8 cellular contexts compared by ENCODE assay signal in genomic region chr16:54936979-54937672, GRCh38. TPM values are rescaled to one million over a fixed set of nuclear protein-coding genes. Genes with fewer than 3 reads are reported as not detected.
DNase-seq lines count a peak whose midpoint lies in the region; ATAC-seq and TF ChIP-seq lines count a peak whose summit lies in the region.

No MANE protein-coding gene starts in this region.

- POLR2A ChIA-PET in HEK293T (lab: Yijun Ruan, JAX), result no interaction called here

- no peaks in the 10 kb centered on the region for H3K9me3 Mint-ChIP-seq in T-helper 2 cell treated with Interferon-gamma antibody and Interleukin-4, amounts not matched to agents 5 μg/mL and 100 μg/mL, for 36 hours

- 1 to 7% (median 4%) methylated on average over 23 to 39 of the region's 39 CpGs for WGBS in heart left ventricle, 4 donors

- H3K4me1 ChIP-seq in heart left ventricle (peaks cover 0 to 45% (median 22%) of the 10 kb centered on the region in 12 donors), gastrocnemius medialis (peaks cover 8 to 25% of the 10 kb centered on the region in 2 donors)

- H3K9me3 ChIP-seq in heart left ventricle (no peaks in the 10 kb centered on the region), gastrocnemius medialis (no peaks in the 10 kb centered on the region)

- H3K27me3 Mint-ChIP-seq in T-helper 2 cell treated with Interferon-gamma antibody and Interleukin-4, amounts not matched to agents 5 μg/mL and 100 μg/mL, for 36 hours (ENCODE audit: low read depth), result peaks cover 87% of the 10 kb centered on the region

- TF ChIP-seq POLR2A in heart left ventricle (IDR thresholded peaks at IDR 0.05) (no peak), gastrocnemius medialis (IDR thresholded peaks at IDR 0.05) (no peak)

- peak; percentile 49 for TF ChIP-seq CTCF in GM12875 (IDR thresholded peaks at IDR 0.05; ENCODE audit: borderline replicate concordance, insufficient read depth, low read depth, low read length)
- TF ChIP-seq CTCF in heart left ventricle (IDR thresholded peaks at IDR 0.05), result peak; percentile 50 to 84 (median 66)
- TF ChIP-seq CTCF in gastrocnemius medialis (IDR thresholded peaks at IDR 0.05 in 4 of 5, conservative IDR thresholded peaks at IDR 0.05 in 1 of 5), result peak in 3 of 5 experiments; percentile 36 to 51 (median 46)

- H3K27ac ChIP-seq in heart left ventricle (peak overlapping the region; percentile 26 to 96 (median 69)), gastrocnemius medialis (peak overlapping the region in 2 of 4 donors; percentile 1 to 42)

- H3K27me3 ChIP-seq in heart left ventricle (peaks cover 12 to 98% (median 67%) of the 10 kb centered on the region in 9 donors), gastrocnemius medialis (peaks cover 81 to 93% (median 91%) of the 10 kb centered on the region in 3 donors)

- in situ Hi-C loops in gastrocnemius medialis (cut with MboI; ENCODE audit: low sequenced_read_pairs in 4 of 4), result loop anchor here in 1 of 4 donors (25.0 kb wide), 2 partner anchors 650 to 750 kb away; partner anchors contain the start of gene IRX3

- intact Hi-C loops in heart left ventricle (cut with DNase I), result loop anchor here in 8 of 10 donors (2.0 to 10.0 kb wide), 15 partner anchors 282 to 1392 kb away; partner anchors contain the start of gene IRX6 (in 7 of the 8)
- intact Hi-C loops in gastrocnemius medialis (cut with DNase I; ENCODE audit: low total_unique reads), result loop anchor here (5.0 to 10.0 kb wide), 2 partner anchors 318 to 990 kb away; no protein-coding TSS in a partner anchor

- H3K4me1 Mint-ChIP-seq in T-helper 2 cell treated with Interferon-gamma antibody and Interleukin-4, amounts not matched to agents 5 μg/mL and 100 μg/mL, for 36 hours (ENCODE audit: low read depth), result peaks cover 6% of the 10 kb centered on the region

- peaks cover 11% of the 10 kb centered on the region for H3K36me3 Mint-ChIP-seq in T-helper 2 cell treated with Interferon-gamma antibody and Interleukin-4, amounts not matched to agents 5 μg/mL and 100 μg/mL, for 36 hours (ENCODE audit: low read depth)

- H3K4me3 ChIP-seq in GM12875 (ENCODE audit: low read depth, low read length) (peak overlapping the region; percentile 19), heart left ventricle (peak overlapping the region; percentile 15 to 86 (median 72)), gastrocnemius medialis (peak overlapping the region; percentile 31 to 52 (median 40))

- peaks cover 0 to 10% (median 0%) of the 10 kb centered on the region in 9 donors for H3K36me3 ChIP-seq in heart left ventricle
- no peaks in the 10 kb centered on the region for H3K36me3 ChIP-seq in gastrocnemius medialis

- CTCF ChIA-PET in HEK293T (lab: Yijun Ruan, JAX), result no interaction called here

- H3K4me3 Mint-ChIP-seq in T-helper 2 cell treated with Interferon-gamma antibody and Interleukin-4, amounts not matched to agents 5 μg/mL and 100 μg/mL, for 36 hours, result peak overlapping the region; percentile 56

- DNase-seq in T-helper 2 cell treated with Interferon-gamma antibody and Interleukin-4, amounts not matched to agents 5 μg/mL and 100 μg/mL, for 36 hours (ENCODE audit: low spot score), result no peak
- DNase-seq in heart left ventricle, result peak in 4 of 5 donors; percentile 48 to 69 (median 62)
- DNase-seq in gastrocnemius medialis, result no peak
- no peak for DNase-seq in NCI-H1092 treated with DMSO at 0.1 percent for 48 hours (lab: John Stamatoyannopoulos, UW)
- no peak for DNase-seq in HEK293T (ENCODE audit: extremely low spot score)

- peak; percentile 25 to 74 (median 52) for ATAC-seq in heart left ventricle
- peak; percentile 18 to 30 for ATAC-seq in gastrocnemius medialis
- no peak for ATAC-seq in HG03045 (IDR thresholded peaks at IDR 0.05; ENCODE audit: unreplicated experiment)
- ATAC-seq in GM21360 (IDR thresholded peaks at IDR 0.05; ENCODE audit: unreplicated experiment), result no peak

- H3K27ac Mint-ChIP-seq in T-helper 2 cell treated with Interferon-gamma antibody and Interleukin-4, amounts not matched to agents 5 μg/mL and 100 μg/mL, for 36 hours, result peak overlapping the region; percentile 74

TF ChIP-seq in HEK293T, 16 proteins besides CTCF, POLR2A, EP300 and RAD21:
- TF ChIP-seq SP1 (IDR thresholded peaks at IDR 0.05) (no peak), HDGF (IDR thresholded peaks at IDR 0.05; ENCODE audit: borderline replicate concordance) (no peak), FOXA1 (IDR thresholded peaks at IDR 0.05) (no peak), ZNF384 (IDR thresholded peaks at IDR 0.05) (no peak), LEF1 (IDR thresholded peaks at IDR 0.05; ENCODE audit: borderline replicate concordance) (no peak), ELF4 (IDR thresholded peaks at IDR 0.05) (no peak), NFRKB (IDR thresholded peaks at IDR 0.05) (no peak), ARNT (IDR thresholded peaks at IDR 0.05) (no peak), SUZ12 (IDR thresholded peaks at IDR 0.05) (no peak), FOXK2 (IDR thresholded peaks at IDR 0.05) (no peak), FOXM1 (IDR thresholded peaks at IDR 0.05; ENCODE audit: borderline replicate concordance) (no peak), TARDBP (IDR thresholded peaks at IDR 0.05) (no peak), CTBP1 (IDR thresholded peaks at IDR 0.05; ENCODE audit: borderline replicate concordance) (no peak), L3MBTL2 (conservative IDR thresholded peaks at IDR 0.05) (no peak), BHLHE40 (IDR thresholded peaks at IDR 0.05; ENCODE audit: borderline replicate concordance) (no peak)
- TF ChIP-seq, protein P1, sequence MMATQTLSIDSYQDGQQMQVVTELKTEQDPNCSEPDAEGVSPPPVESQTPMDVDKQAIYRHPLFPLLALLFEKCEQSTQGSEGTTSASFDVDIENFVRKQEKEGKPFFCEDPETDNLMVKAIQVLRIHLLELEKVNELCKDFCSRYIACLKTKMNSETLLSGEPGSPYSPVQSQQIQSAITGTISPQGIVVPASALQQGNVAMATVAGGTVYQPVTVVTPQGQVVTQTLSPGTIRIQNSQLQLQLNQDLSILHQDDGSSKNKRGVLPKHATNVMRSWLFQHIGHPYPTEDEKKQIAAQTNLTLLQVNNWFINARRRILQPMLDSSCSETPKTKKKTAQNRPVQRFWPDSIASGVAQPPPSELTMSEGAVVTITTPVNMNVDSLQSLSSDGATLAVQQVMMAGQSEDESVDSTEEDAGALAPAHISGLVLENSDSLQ (IDR thresholded peaks at IDR 0.05), result no peak

RNA-seq across cellular contexts. Expression of gene IRX5, which starts 6.5 kb away (rescaled TPM):
- total RNA-seq in heart left ventricle, result 10 to 100 TPM in 7 of 9 donors, 1 to 10 TPM in 2; 5.8 to 32.2 (median 18.1) TPM
- polyA plus RNA-seq in heart left ventricle, result 10 to 100 TPM; 19.2 to 19.4 TPM
- total RNA-seq in gastrocnemius medialis, result 1 to 10 TPM in 3 of 4 donors, under 1 TPM in 1; 0.20 to 4.1 (median 2.6) TPM

Comparison
In these comparisons a context has a peak if more than half of its experiments do, and no peak if none do; other contexts are left out.
1. H3K4me3 ChIP-seq: peak in every context shown above with its lines; median percentile 72 in heart left ventricle; 40 in gastrocnemius medialis; 19 in GM12875.
2. DNase-seq: peak in heart left ventricle (4 of 5); none in T-helper 2 cell treated with Interferon-gamma antibody and Interleukin-4, amounts not matched to agents 5 μg/mL and 100 μg/mL, for 36 hours (single experiment), gastrocnemius medialis (0 of 2), NCI-H1092 treated with DMSO at 0.1 percent for 48 hours (single experiment) and HEK293T (single experiment).
3. ATAC-seq: peak in heart left ventricle (4 of 4) and gastrocnemius medialis (2 of 2); none in HG03045 (single experiment) and GM21360 (single experiment).
4. Peak in every context shown above with its lines, with median percentiles within 50 percentile points of each other: CTCF ChIP-seq.